Comparison of ENCODE assay signal across 15 cellular contexts in the genomic region with DNA sequence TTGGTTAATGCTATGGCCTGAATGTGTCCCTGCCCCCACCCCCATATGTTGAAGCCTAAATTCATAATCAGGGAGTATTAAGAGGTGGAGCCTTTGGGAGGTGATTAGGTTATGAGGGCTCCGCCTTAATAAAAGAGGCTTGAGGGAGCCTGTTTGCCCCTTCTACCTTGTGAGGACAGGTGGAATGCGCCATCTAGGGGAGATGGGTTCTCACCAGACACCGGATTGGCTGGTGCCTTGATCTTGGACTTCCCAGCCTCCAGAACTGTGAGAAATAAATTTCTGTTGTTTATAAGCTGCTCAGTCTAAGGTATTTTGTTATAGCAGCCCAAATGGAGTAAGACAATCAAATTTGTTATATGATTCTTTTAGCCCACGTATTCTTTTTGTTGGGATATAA.
DNase-seq lines count a peak whose midpoint lies in the region; ATAC-seq, FAIRE-seq and TF ChIP-seq lines count a peak whose summit lies in the region.
"Had no signal": no experiment of that assay in that cellular context is flagged by ENCODE, and none has a peak within 500 bp of the region (broad histone marks: within the 10 kb centered on the region; RNA-seq: fewer than 3 reads in every experiment).

No MANE protein-coding gene starts in this region.

- peak; percentile 40 for DNase-seq in BE2C
- no peak for DNase-seq in D721Med (ENCODE audit: insufficient read length, low spot score)
- no peak for DNase-seq in NCI-H510A (lab: John Stamatoyannopoulos, UW)
- no peak for DNase-seq in GM12891 (ENCODE audit: insufficient read length, low spot score)
- DNase-seq in Peyer's patch = no peak
- DNase-seq: head of caudate nucleus, kidney, NCI-H446 treated with DMSO at 0.1 percent for 48 hours, ovary, testis had no signal

- peak; percentile 56 for TF ChIP-seq CTCF in BE2C (IDR thresholded peaks at IDR 0.05; ENCODE audit: low read depth, low read length)
- peak; percentile 17 for TF ChIP-seq CTCF in D721Med (IDR thresholded peaks at IDR 0.05; ENCODE audit: insufficient read depth, missing control alignments)
- peak; percentile 45 for TF ChIP-seq CTCF in LNCAP (IDR thresholded peaks at IDR 0.05)
- peak; percentile 67 for TF ChIP-seq CTCF in VCaP (conservative IDR thresholded peaks at IDR 0.05)
- no peak for TF ChIP-seq CTCF in Peyer's patch (IDR thresholded peaks at IDR 0.05)

- H3K27me3 ChIP-seq in BE2C = peaks cover 5% of the 10 kb centered on the region
- no peaks in the 10 kb centered on the region for H3K27me3 ChIP-seq in Peyer's patch
- H3K27me3 ChIP-seq: ovary, testis had no signal

- H3K4me1 ChIP-seq in BE2C (no peaks in the 10 kb centered on the region), Peyer's patch (no peaks in the 10 kb centered on the region)
- H3K4me1 ChIP-seq: testis had no signal

- H3K4me3 ChIP-seq in BE2C (ENCODE audit: low read depth, low read length) = no peak overlapping the region
- H3K4me3 ChIP-seq in Peyer's patch = no peak overlapping the region
- H3K4me3 ChIP-seq: ovary, smooth muscle cell, testis had no signal

- TF ChIP-seq POLR2A in GM12891 (IDR thresholded peaks at IDR 0.05; ENCODE audit: low read depth, low read length) (no peak), Peyer's patch (IDR thresholded peaks at IDR 0.05) (no peak)

- no peak for FAIRE-seq in D721Med (lab: Jason Lieb, UNC)
- no peak for FAIRE-seq in GM12891 (lab: Jason Lieb, UNC)
- FAIRE-seq: GM12892, kidney had no signal

- H3K9me3 ChIP-seq in BE2C (no peaks in the 10 kb centered on the region), Peyer's patch (no peaks in the 10 kb centered on the region)
- H3K9me3 ChIP-seq: ovary, testis had no signal

- H3K36me3 ChIP-seq in BE2C (no peaks in the 10 kb centered on the region), Peyer's patch (no peaks in the 10 kb centered on the region)
- H3K36me3 ChIP-seq: ovary had no signal

- ATAC-seq in HG02938 (IDR thresholded peaks at IDR 0.05; ENCODE audit: unreplicated experiment) = no peak

- H3K27ac ChIP-seq in VCaP (no peak overlapping the region), Peyer's patch (no peak overlapping the region)
- H3K27ac ChIP-seq: ovary, testis had no signal

TF ChIP-seq in GM12891, 5 proteins besides CTCF, POLR2A, EP300 and RAD21:
- TF ChIP-seq PAX5 (IDR thresholded peaks at IDR 0.05; ENCODE audit: insufficient read depth, low read length, severe bottlenecking) (no peak), SPI1 (IDR thresholded peaks at IDR 0.05; ENCODE audit: low read depth, low read length) (no peak), POU2F2 (IDR thresholded peaks at IDR 0.05; ENCODE audit: low read depth, low read length) (no peak), POLR2AphosphoS5 (IDR thresholded peaks at IDR 0.05; ENCODE audit: low read depth, low read length) (no peak), TAF1 (IDR thresholded peaks at IDR 0.05; ENCODE audit: low read depth, low read length) (no peak)

Comparison
In these comparisons a context has a peak if more than half of its experiments do, and no peak if none do; other contexts are left out.
1. CTCF ChIP-seq: peak in BE2C (single experiment), D721Med (single experiment), LNCAP (single experiment) and VCaP (single experiment); none in Peyer's patch (0 of 6).